Comparison of ENCODE assay signal across 10 cellular contexts in the genomic region with DNA sequence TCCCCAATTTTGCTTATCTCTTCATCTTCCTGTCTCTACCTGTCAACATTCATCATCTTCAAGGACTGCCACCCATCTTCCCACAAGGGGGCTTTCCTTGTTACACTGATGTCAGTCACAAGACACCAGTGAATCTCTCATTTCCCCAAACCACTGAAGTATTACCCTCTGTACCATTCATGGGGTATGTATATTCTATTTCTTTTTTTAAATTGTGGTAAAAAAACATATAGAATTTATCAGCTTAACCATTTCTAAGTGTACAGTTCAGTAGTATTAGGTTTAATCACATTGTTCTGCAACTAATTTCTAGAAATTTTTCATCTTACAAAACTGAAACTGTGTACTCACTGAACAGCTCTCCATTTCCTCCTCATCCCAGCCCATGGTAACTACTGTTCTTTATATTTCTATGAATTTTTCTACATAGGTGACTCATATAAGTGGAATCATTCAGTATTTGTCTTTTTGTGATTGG.
DNase-seq lines count a peak whose midpoint lies in the region; ATAC-seq and TF ChIP-seq lines count a peak whose summit lies in the region.
"Had no signal": no experiment of that assay in that cellular context is flagged by ENCODE, and none has a peak within 500 bp of the region (broad histone marks: within the 10 kb centered on the region; RNA-seq: fewer than 3 reads in every experiment).

No MANE protein-coding gene starts in this region.

- peak; percentile 68 for ATAC-seq in HG02852 (IDR thresholded peaks at IDR 0.05; ENCODE audit: unreplicated experiment)
- peak; percentile 85 for ATAC-seq in RWPE2 (ENCODE audit: low read depth)
- peak; percentile 84 for ATAC-seq in stimulated activated naive CD8-positive, alpha-beta T cell treated with anti-CD3 and anti-CD28 coated beads, Interleukin-15, amount 100 ng/mL, for 72 hours

- H3K27ac ChIP-seq in RWPE2 (ENCODE audit: poor library complexity, severe bottlenecking), result peak overlapping the region; percentile 10

- H3K27me3 ChIP-seq in RWPE2 (ENCODE audit: insufficient read depth, poor library complexity, severe bottlenecking), result no peaks in the 10 kb centered on the region

- H3K4me3 Mint-ChIP-seq in activated naive CD4-positive, alpha-beta T cell treated with anti-CD3 and anti-CD28 coated beads, Interleukin-2, amount 50 U/mL, for 24 hours, result no peak overlapping the region
- peak overlapping the region; percentile 34 to 66 for H3K4me3 Mint-ChIP-seq in stimulated activated naive CD8-positive, alpha-beta T cell treated with anti-CD3 and anti-CD28 coated beads, Interleukin-15, amount 100 ng/mL, for 72 hours

- H3K27ac Mint-ChIP-seq in activated naive CD4-positive, alpha-beta T cell treated with anti-CD3 and anti-CD28 coated beads, Interleukin-2, amount 50 U/mL, for 24 hours, result peak overlapping the region; percentile 0
- peak overlapping the region in 1 of 2 donors; percentile 70 for H3K27ac Mint-ChIP-seq in stimulated activated naive CD8-positive, alpha-beta T cell treated with anti-CD3 and anti-CD28 coated beads, Interleukin-15, amount 100 ng/mL, for 72 hours

- H3K27me3 Mint-ChIP-seq in activated naive CD4-positive, alpha-beta T cell treated with anti-CD3 and anti-CD28 coated beads, Interleukin-2, amount 50 U/mL, for 24 hours, result no peaks in the 10 kb centered on the region
- no peaks in the 10 kb centered on the region for H3K27me3 Mint-ChIP-seq in stimulated activated naive CD8-positive, alpha-beta T cell treated with anti-CD3 and anti-CD28 coated beads, Interleukin-15, amount 100 ng/mL, for 72 hours

- H3K9me3 ChIP-seq in RWPE2 (ENCODE audit: severe bottlenecking), result no peaks in the 10 kb centered on the region

- no peaks in the 10 kb centered on the region for H3K4me1 ChIP-seq in RWPE2 (ENCODE audit: insufficient read depth, poor library complexity, severe bottlenecking)

- no peaks in the 10 kb centered on the region for H3K9me3 Mint-ChIP-seq in activated naive CD4-positive, alpha-beta T cell treated with anti-CD3 and anti-CD28 coated beads, Interleukin-2, amount 50 U/mL, for 24 hours
- no peaks in the 10 kb centered on the region for H3K9me3 Mint-ChIP-seq in stimulated activated naive CD8-positive, alpha-beta T cell treated with anti-CD3 and anti-CD28 coated beads, Interleukin-15, amount 100 ng/mL, for 72 hours

- no peak for TF ChIP-seq CTCF in RWPE2 (IDR thresholded peaks at IDR 0.05; ENCODE audit: poor library complexity, severe bottlenecking)

- H3K4me3 ChIP-seq in RWPE2 (ENCODE audit: severe bottlenecking), result no peak overlapping the region

- H3K4me1 Mint-ChIP-seq in activated naive CD4-positive, alpha-beta T cell treated with anti-CD3 and anti-CD28 coated beads, Interleukin-2, amount 50 U/mL, for 24 hours, result peaks cover 5% of the 10 kb centered on the region
- H3K4me1 Mint-ChIP-seq in stimulated activated naive CD8-positive, alpha-beta T cell treated with anti-CD3 and anti-CD28 coated beads, Interleukin-15, amount 100 ng/mL, for 72 hours, result peaks cover 28% of the 10 kb centered on the region

- no peak for DNase-seq in activated naive CD4-positive, alpha-beta T cell treated with Interleukin-2 at 50 U/mL for 16 hours
- no peak for DNase-seq in RWPE2 (ENCODE audit: low spot score)
- DNase-seq in stimulated activated naive CD8-positive, alpha-beta T cell treated with anti-CD3 and anti-CD28 coated beads, Interleukin-15, amount 100 ng/mL, for 72 hours, result peak; percentile 5 to 44
- no peak for DNase-seq in COLO668 (lab: John Stamatoyannopoulos, UW; ENCODE audit: unreplicated experiment)
- no peak for DNase-seq in RPMI8226
- DNase-seq in NCI-H1048 (lab: John Stamatoyannopoulos, UW), result no peak
- DNase-seq: activated effector memory CD4-positive, alpha-beta T cell treated with Interleukin-2 at 50 U/mL for 16 hours; nucleus accumbens had no signal

- no peaks in the 10 kb centered on the region for H3K36me3 ChIP-seq in RWPE2 (ENCODE audit: low read depth)

- no peaks in the 10 kb centered on the region for H3K36me3 Mint-ChIP-seq in activated naive CD4-positive, alpha-beta T cell treated with anti-CD3 and anti-CD28 coated beads, Interleukin-2, amount 50 U/mL, for 24 hours

Comparison
In these comparisons a context has a peak if more than half of its experiments do, and no peak if none do; other contexts are left out.
1. DNase-seq: peak in stimulated activated naive CD8-positive, alpha-beta T cell treated with anti-CD3 and anti-CD28 coated beads, Interleukin-15, amount 100 ng/mL, for 72 hours (2 of 2); none in activated naive CD4-positive, alpha-beta T cell treated with Interleukin-2 at 50 U/mL for 16 hours (single experiment), RWPE2 (single experiment), COLO668 (single experiment), RPMI8226 (single experiment) and NCI-H1048 (single experiment).
2. Peak in every context shown above with its lines, with median percentiles within 50 percentile points of each other: ATAC-seq.